In the genomic region with DNA sequence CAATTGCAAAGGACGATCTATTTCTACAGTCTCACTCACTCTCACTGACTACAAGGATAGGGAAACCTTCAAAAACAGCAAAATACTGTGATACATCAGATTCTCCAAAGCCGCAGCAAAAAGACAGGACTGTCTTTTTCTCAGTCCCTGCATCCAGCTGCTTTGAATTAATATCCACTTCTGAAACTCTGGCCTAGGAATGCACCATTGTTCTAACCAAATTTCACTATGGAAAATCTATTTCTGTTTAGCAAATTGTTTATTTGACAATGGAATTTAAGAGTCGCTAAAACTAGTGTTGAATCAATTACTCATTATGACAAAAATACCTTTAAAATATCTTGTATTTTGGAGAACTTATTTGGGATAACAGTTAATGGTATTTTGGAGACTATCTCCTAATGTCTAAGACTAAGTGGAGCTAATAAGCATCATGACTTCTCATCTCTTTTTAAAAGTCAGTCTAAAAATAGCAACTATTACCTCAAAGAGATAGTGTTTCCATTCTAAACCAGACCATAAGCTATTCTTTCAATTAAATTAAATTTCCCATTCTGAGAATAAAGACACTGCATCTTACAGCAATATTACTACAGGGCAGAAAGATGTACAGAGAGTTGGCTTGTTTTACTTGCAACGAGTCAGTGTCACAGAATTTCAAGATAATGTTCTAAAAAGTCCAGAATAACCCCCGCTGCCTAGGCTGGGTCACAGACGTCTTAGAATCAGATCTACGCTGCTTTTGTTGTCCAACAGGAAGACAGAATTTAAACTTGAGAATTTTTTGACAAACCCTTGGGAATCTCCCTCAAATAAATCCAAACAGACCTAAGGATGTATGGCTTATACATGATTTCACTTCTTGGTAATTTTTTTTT, we compare ENCODE assay signal across 8 cellular contexts.
DNase-seq lines count a peak whose midpoint lies in the region; ATAC-seq and TF ChIP-seq lines count a peak whose summit lies in the region.

No MANE protein-coding gene starts in this region.

- H3K36me3 ChIP-seq in ascending aorta (peaks cover 2 to 3% of the 10 kb centered on the region in 2 donors), testis (ENCODE audit: low read depth, missing control alignments) (no peaks in the 10 kb centered on the region)

- H3K27ac Mint-ChIP-seq in activated T-cell treated with anti-CD3 and anti-CD28 coated beads, Interleukin-2, amount 50 U/mL, for 72 hours = peak overlapping the region; percentile 99
- peak overlapping the region; percentile 88 for H3K27ac Mint-ChIP-seq in memory B cell

- H3K27me3 Mint-ChIP-seq in activated T-cell treated with anti-CD3 and anti-CD28 coated beads, Interleukin-2, amount 50 U/mL, for 72 hours (ENCODE audit: low read depth) = no peaks in the 10 kb centered on the region
- no peaks in the 10 kb centered on the region for H3K27me3 Mint-ChIP-seq in memory B cell

- ATAC-seq in activated T-cell treated with anti-CD3 and anti-CD28 coated beads, Interleukin-2, amount 50 U/mL, for 72 hours (replicated peaks in 1 of 2) = no peak
- ATAC-seq in memory B cell (ENCODE audit: low read depth) (no peak), GM18498 (IDR thresholded peaks at IDR 0.05; ENCODE audit: unreplicated experiment) (no peak)

- H3K9me3 ChIP-seq in ascending aorta (no peaks in the 10 kb centered on the region), testis (no peaks in the 10 kb centered on the region)

- peaks cover 0 to 1% of the 10 kb centered on the region in 2 donors for H3K9me3 Mint-ChIP-seq in activated T-cell treated with anti-CD3 and anti-CD28 coated beads, Interleukin-2, amount 50 U/mL, for 72 hours
- no peaks in the 10 kb centered on the region for H3K9me3 Mint-ChIP-seq in memory B cell

- H3K27me3 ChIP-seq in ascending aorta = no peaks in the 10 kb centered on the region
- no peaks in the 10 kb centered on the region for H3K27me3 ChIP-seq in testis

- TF ChIP-seq CTCF in ascending aorta (IDR thresholded peaks at IDR 0.05) = no peak
- no peak for TF ChIP-seq CTCF in testis (IDR thresholded peaks at IDR 0.05)

- H3K36me3 Mint-ChIP-seq in activated T-cell treated with anti-CD3 and anti-CD28 coated beads, Interleukin-2, amount 50 U/mL, for 72 hours (ENCODE audit: insufficient read depth in 2 of 2) = peaks cover 13 to 35% of the 10 kb centered on the region in 2 donors
- H3K36me3 Mint-ChIP-seq in memory B cell = peaks cover 8% of the 10 kb centered on the region

- peak overlapping the region; percentile 63 to 93 for H3K4me3 Mint-ChIP-seq in activated T-cell treated with anti-CD3 and anti-CD28 coated beads, Interleukin-2, amount 50 U/mL, for 72 hours
- peak overlapping the region; percentile 9 for H3K4me3 Mint-ChIP-seq in memory B cell

- H3K4me1 Mint-ChIP-seq in activated T-cell treated with anti-CD3 and anti-CD28 coated beads, Interleukin-2, amount 50 U/mL, for 72 hours (ENCODE audit: low read depth) = peaks cover 88% of the 10 kb centered on the region
- H3K4me1 Mint-ChIP-seq in memory B cell = peaks cover 20% of the 10 kb centered on the region

- intact Hi-C loops in ascending aorta (cut with DNase I) (loop anchor here (2.0 kb wide), 1 partner anchor 109 kb away; a partner anchor contains a TSS), testis (cut with DNase I; ENCODE audit: low total_unique reads) (no loop called here)

- DNase-seq in activated T-cell treated with anti-CD3 and anti-CD28 coated beads, Interleukin-2, amount 50 U/mL, for 72 hours = no peak
- DNase-seq in activated T-cell treated with anti-CD3 and anti-CD28 coated beads for 4 hours (no peak), ascending aorta (ENCODE audit: low spot score in 2 of 2) (no peak), memory B cell (ENCODE audit: low spot score in 2 of 2) (no peak), testis (no peak), HK-2 (ENCODE audit: unreplicated experiment) (no peak), UCSD-AML1 (lab: John Stamatoyannopoulos, UW; ENCODE audit: unreplicated experiment) (no peak)

- no peak overlapping the region for H3K4me3 ChIP-seq in ascending aorta
- no peak overlapping the region for H3K4me3 ChIP-seq in testis

- 60 to 61% methylated on average over 7 of the region's 7 CpGs for WGBS in testis, 2 donors

- H3K27ac ChIP-seq in ascending aorta = peak overlapping the region; percentile 70 to 84
- H3K27ac ChIP-seq in testis = peak overlapping the region; percentile 55 to 76

- no peak for TF ChIP-seq POLR2A in testis (IDR thresholded peaks at IDR 0.05)

- H3K4me1 ChIP-seq in ascending aorta (peaks cover 14 to 52% of the 10 kb centered on the region in 2 donors), testis (peaks cover 32% of the 10 kb centered on the region)
